Comparison of ENCODE assay signal across 8 cellular contexts in genomic region chr1:161216945-161217712, GRCh38. TPM values are rescaled to one million over a fixed set of nuclear protein-coding genes. Genes with fewer than 3 reads are reported as not detected.
DNase-seq lines count a peak whose midpoint lies in the region; ATAC-seq and TF ChIP-seq lines count a peak whose summit lies in the region.

No MANE protein-coding gene starts in this region.

- H3K4me1 Mint-ChIP-seq in WTC11, result peaks cover 33% of the 10 kb centered on the region

- H2BK12ac ChIP-seq in trophoblast cell (ENCODE audit: low read length), result peak overlapping the region; percentile 51

- H3K9me3 Mint-ChIP-seq in WTC11, result no peaks in the 10 kb centered on the region

- no peaks in the 10 kb centered on the region for H3K27me3 Mint-ChIP-seq in WTC11 (ENCODE audit: low read depth)

- peaks cover 19% of the 10 kb centered on the region for H3K79me1 ChIP-seq in trophoblast cell (ENCODE audit: low read length)

- H3K18ac ChIP-seq in trophoblast cell (ENCODE audit: low read length), result peak overlapping the region; percentile 66

- ATAC-seq in GM18858 (IDR thresholded peaks at IDR 0.05; ENCODE audit: unreplicated experiment), result peak; percentile 73
- peak; percentile 79 for ATAC-seq in HG02763 (IDR thresholded peaks at IDR 0.05; ENCODE audit: unreplicated experiment)
- ATAC-seq in WTC11, result no peak

- peak overlapping the region; percentile 20 for H3K4me3 ChIP-seq in OCI-LY7 (ENCODE audit: low read depth, low read length, poor library complexity, severe bottlenecking)
- peak overlapping the region in 3 of 4 donors; percentile 15 to 49 (median 30) for H3K4me3 ChIP-seq in esophagus squamous epithelium
- H3K4me3 ChIP-seq in trophoblast cell (ENCODE audit: low read depth, low read length), result no peak overlapping the region

- H3K9ac ChIP-seq in trophoblast cell (ENCODE audit: low read length), result no peak overlapping the region

- 60% methylated on average over 7 of the region's 7 CpGs for WGBS in esophagus squamous epithelium, 2 donors
- no CpG with 5 or more reads among the region's 7 CpGs for WGBS in trophoblast cell (ENCODE audit: extremely low coverage, insufficient coverage, insufficient read length)

- H3K14ac ChIP-seq in trophoblast cell (ENCODE audit: low read length), result peak overlapping the region; percentile 81

- H3K4me3 Mint-ChIP-seq in WTC11, result no peak overlapping the region

- no peaks in the 10 kb centered on the region for H3K27me3 ChIP-seq in esophagus squamous epithelium
- no peaks in the 10 kb centered on the region for H3K27me3 ChIP-seq in trophoblast cell (ENCODE audit: insufficient read depth, low read length)

- peak overlapping the region; percentile 72 for H3K4ac ChIP-seq in trophoblast cell (ENCODE audit: low read depth, low read length)

- H3K4me2 ChIP-seq in OCI-LY7 (ENCODE audit: low read length) (peak overlapping the region; percentile 56), trophoblast cell (ENCODE audit: low read length) (peak overlapping the region; percentile 2)

- H4K12ac ChIP-seq in trophoblast cell (ENCODE audit: low read depth, low read length), result no peak overlapping the region

- H2BK5ac ChIP-seq in trophoblast cell (ENCODE audit: low read depth, low read length, poor library complexity), result peak overlapping the region; percentile 68

- H4K91ac ChIP-seq in trophoblast cell (ENCODE audit: low read depth, low read length), result peak overlapping the region; percentile 86

- H4K20me1 ChIP-seq in OCI-LY7 (ENCODE audit: insufficient read depth, low read length), result no peaks in the 10 kb centered on the region

- intact Hi-C loops in OCI-LY7 (cut with micrococcal nuclease; ENCODE audit: unreplicated experiment), result no loop called here
- intact Hi-C loops in esophagus squamous epithelium (cut with DNase I), result no loop called here

- H2BK120ac ChIP-seq in trophoblast cell (ENCODE audit: insufficient read depth, low read length, poor library complexity), result peak overlapping the region; percentile 79

- H3K36me3 Mint-ChIP-seq in WTC11, result peaks cover 27% of the 10 kb centered on the region

- no peak overlapping the region for H3K23ac ChIP-seq in trophoblast cell (ENCODE audit: low read length)

- no peak overlapping the region for H3K27ac Mint-ChIP-seq in WTC11

- POLR2A ChIA-PET in OCI-LY7 (lab: Charles Lee), result interaction anchor here (1.0 to 4.4 kb wide), 7 partner anchors 8 to 85 kb away, joined by 3 to 22 read pairs (median 4); partner anchors contain the start of genes NDUFS2 and TOMM40L
- POLR2A ChIA-PET in WTC11 (lab: Charles Lee), result interaction anchor here (0.5 to 1.4 kb wide), 2 partner anchors 9 to 164 kb away, joined by 5 to 7 read pairs; partner anchors contain the start of gene TOMM40L

- H3K27ac ChIP-seq in OCI-LY7 (ENCODE audit: low read depth, low read length, poor library complexity, severe bottlenecking), result peak overlapping the region; percentile 44
- peak overlapping the region; percentile 19 to 86 (median 58) for H3K27ac ChIP-seq in esophagus squamous epithelium
- H3K27ac ChIP-seq in trophoblast cell (ENCODE audit: low read depth, low read length), result peak overlapping the region; percentile 85

- H4K8ac ChIP-seq in trophoblast cell (ENCODE audit: low read depth, low read length), result peak overlapping the region; percentile 39

- H3K9me2 ChIP-seq in OCI-LY7 (ENCODE audit: insufficient read depth, low read length), result no peaks in the 10 kb centered on the region

- H3K4me1 ChIP-seq in OCI-LY7 (ENCODE audit: insufficient read depth, low read length, poor library complexity, severe bottlenecking) (peaks cover 34% of the 10 kb centered on the region), esophagus squamous epithelium (no peaks in the 10 kb centered on the region), trophoblast cell (ENCODE audit: control insufficient read depth in 1 of 2, insufficient read depth in 2 of 2, low read length in 2 of 2) (peaks cover 26 to 32% of the 10 kb centered on the region in 2 experiments)

- no TSS peak for BruUV-seq in OCI-LY7 (replicated peaks; lab: Mats Ljungman, UMichigan)

- no peak overlapping the region for H2AK5ac ChIP-seq in trophoblast cell (ENCODE audit: low read length)

- DNase-seq in OCI-LY7 (ENCODE audit: low spot score) (peak; percentile 80), esophagus squamous epithelium (lab: John Stamatoyannopoulos, UW) (no peak), trophoblast cell (peak; percentile 23 to 55), activated gamma-delta T cell treated with Interleukin-2 at 50 U/mL for 16 hours (no peak), putamen (ENCODE audit: low spot score) (no peak), WTC11 (ENCODE audit: low spot score) (no peak)

- CTCF ChIA-PET in OCI-LY7 (lab: Charles Lee; ENCODE audit: unreplicated experiment) (interaction anchor here (2.2 kb wide), 1 partner anchor 9 kb away, joined by 9 read pairs; the partner anchor contains the start of gene TOMM40L), WTC11 (lab: Charles Lee) (interaction anchor here (1.2 to 3.5 kb wide), 4 partner anchors 8 to 89 kb away, joined by 4 to 29 read pairs (median 6); partner anchors contain the start of gene TOMM40L)

- H3K9me3 ChIP-seq in OCI-LY7 (ENCODE audit: low read length), result no peaks in the 10 kb centered on the region
- H3K9me3 ChIP-seq in esophagus squamous epithelium, result no peaks in the 10 kb centered on the region
- peaks cover 2% of the 10 kb centered on the region for H3K9me3 ChIP-seq in trophoblast cell (ENCODE audit: insufficient read depth, low read depth, low read length)

- H3K36me3 ChIP-seq in OCI-LY7 (ENCODE audit: insufficient read depth, low read length) (peaks cover 24% of the 10 kb centered on the region), esophagus squamous epithelium (peaks cover 21 to 34% (median 24%) of the 10 kb centered on the region in 3 donors), trophoblast cell (ENCODE audit: control insufficient read depth in 1 of 2, insufficient read depth in 2 of 2, low read length in 2 of 2) (peaks cover 20 to 28% of the 10 kb centered on the region in 2 experiments)

- H2AFZ ChIP-seq in OCI-LY7 (ENCODE audit: low read length), result peak overlapping the region; percentile 68; the same call in 1 of the 2 replicates
- no peak overlapping the region for H2AFZ ChIP-seq in trophoblast cell (ENCODE audit: insufficient read depth, low read length, poor library complexity)

- peak in 1 of 4 donors; percentile 41 for TF ChIP-seq POLR2A in esophagus squamous epithelium (IDR thresholded peaks at IDR 0.05)

- H3K79me2 ChIP-seq in OCI-LY7 (ENCODE audit: insufficient read depth, low read depth, low read length), result no peaks in the 10 kb centered on the region
- no peaks in the 10 kb centered on the region for H3K79me2 ChIP-seq in trophoblast cell (ENCODE audit: control insufficient read depth, insufficient read depth, low read length, poor library complexity)

- TF ChIP-seq CTCF in OCI-LY7 (conservative IDR thresholded peaks at IDR 0.05; ENCODE audit: low read length) (no peak), esophagus squamous epithelium (IDR thresholded peaks at IDR 0.05) (no peak), WTC11 (IDR thresholded peaks at IDR 0.05) (no peak)

TF ChIP-seq in WTC11, 78 proteins besides CTCF, POLR2A, EP300 and RAD21 (continues in another document):
- TF ChIP-seq, protein P1, sequence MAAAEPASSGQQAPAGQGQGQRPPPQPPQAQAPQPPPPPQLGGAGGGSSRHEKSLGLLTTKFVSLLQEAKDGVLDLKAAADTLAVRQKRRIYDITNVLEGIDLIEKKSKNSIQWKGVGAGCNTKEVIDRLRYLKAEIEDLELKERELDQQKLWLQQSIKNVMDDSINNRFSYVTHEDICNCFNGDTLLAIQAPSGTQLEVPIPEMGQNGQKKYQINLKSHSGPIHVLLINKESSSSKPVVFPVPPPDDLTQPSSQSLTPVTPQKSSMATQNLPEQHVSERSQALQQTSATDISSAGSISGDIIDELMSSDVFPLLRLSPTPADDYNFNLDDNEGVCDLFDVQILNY (CRISPR knock-in tag; IDR thresholded peaks at IDR 0.05), result no peak
- TF ChIP-seq ZNF138 (CRISPR knock-in tag; conservative IDR thresholded peaks at IDR 0.05) (no peak), MAX (CRISPR knock-in tag; IDR thresholded peaks at IDR 0.05) (no peak), ZBTB43 (CRISPR knock-in tag; IDR thresholded peaks at IDR 0.05) (no peak)

RNA-seq across cellular contexts. Expression of gene FCER1G, which starts 2.0 kb away (rescaled TPM):
- 3.2 TPM in 1 of 2 replicates, not detected in the other for total RNA-seq in OCI-LY7 (2014; rRNA removed; shearing (Covaris generic))
- total RNA-seq in OCI-LY7 (2022) (0.88 and 1.2 TPM in 2 replicates), esophagus squamous epithelium (10 to 100 TPM in 2 of 4 donors, 1 to 10 TPM in 2; 1.6 to 50.4 (median 25.4) TPM), WTC11 (2021) (0.48 to 1.0 TPM (median 0.85 TPM) in 3 replicates)
- polyA plus RNA-seq in trophoblast cell (2013), result 1.1 and 1.6 TPM in 2 replicates

RNA-seq across cellular contexts. Expression of gene APOA2, which starts 6.3 kb away (rescaled TPM):
- not detected in 2 replicates for total RNA-seq in OCI-LY7 (2014; rRNA removed; shearing (Covaris generic))
- total RNA-seq in OCI-LY7 (2022) (not detected in 2 replicates), esophagus squamous epithelium (not detected), WTC11 (2021) (1.9 to 2.5 TPM (median 2.2 TPM) in 3 replicates)
- 11.6 and 12.0 TPM in 2 replicates for polyA plus RNA-seq in trophoblast cell (2013)

RNA-seq across cellular contexts. Expression of gene TOMM40L, which starts 8.7 kb away (rescaled TPM):
- 8.3 and 11.0 TPM in 2 replicates for total RNA-seq in OCI-LY7 (2014; rRNA removed; shearing (Covaris generic))
- 16.0 and 20.1 TPM in 2 replicates for total RNA-seq in OCI-LY7 (2022)
- 10 to 100 TPM in 2 of 4 donors, 1 to 10 TPM in 2; 7.6 to 23.9 (median 10.2) TPM for total RNA-seq in esophagus squamous epithelium
- polyA plus RNA-seq in trophoblast cell (2013), result 7.6 and 7.7 TPM in 2 replicates
- total RNA-seq in WTC11 (2021), result 13.0 to 16.9 TPM (median 15.1 TPM) in 3 replicates

RNA-seq across cellular contexts. Expression of gene NDUFS2, which starts 15.0 kb away (rescaled TPM):
- total RNA-seq in OCI-LY7 (2014; rRNA removed; shearing (Covaris generic)), result 62.9 and 76.4 TPM in 2 replicates
- total RNA-seq in OCI-LY7 (2022) (72.1 and 73.4 TPM in 2 replicates), esophagus squamous epithelium (100 to 1,000 TPM in 2 of 4 donors, 10 to 100 TPM in 2; 77.7 to 140 (median 93.7) TPM), WTC11 (2021) (105 to 108 TPM (median 105 TPM) in 3 replicates)
- 39.1 and 40.2 TPM in 2 replicates for polyA plus RNA-seq in trophoblast cell (2013)

RNA-seq across cellular contexts. Expression of gene ADAMTS4, which starts 18.3 kb away (rescaled TPM):
- total RNA-seq in OCI-LY7 (2014; rRNA removed; shearing (Covaris generic)), result 0.03 TPM in 2 replicates
- 0.07 and 0.15 TPM in 2 replicates for total RNA-seq in OCI-LY7 (2022)
- total RNA-seq in esophagus squamous epithelium, result 1 to 10 TPM; 1.3 to 2.6 (median 1.8) TPM
- 0.53 and 0.60 TPM in 2 replicates for polyA plus RNA-seq in trophoblast cell (2013)
- 9.1 to 11.2 TPM (median 10.0 TPM) in 3 replicates for total RNA-seq in WTC11 (2021)

Comparison
In these comparisons a context has a peak if more than half of its experiments do, and no peak if none do; other contexts are left out.
1. DNase-seq: peak in OCI-LY7 (single experiment) and trophoblast cell (2 of 2); none in esophagus squamous epithelium (single experiment), activated gamma-delta T cell treated with Interleukin-2 at 50 U/mL for 16 hours (single experiment), putamen (single experiment) and WTC11 (single experiment).
2. Peak in every context shown above with its lines, with median percentiles within 50 percentile points of each other: H3K27ac ChIP-seq.